Comparison of ENCODE assay signal across 1 cellular context in genomic region chr11:76782526-76783293, GRCh38.
TF ChIP-seq lines count a peak whose summit lies in the region.

No MANE protein-coding gene starts in this region.

TF ChIP-seq in HepG2, 621 proteins besides CTCF, POLR2A, EP300 and RAD21 (continued from another document and continues in another):
- TF ChIP-seq ZNF142 (CRISPR knock-in tag; IDR thresholded peaks at IDR 0.05) = peak; percentile 12; the same call in 1 of the 2 replicates
- TF ChIP-seq RBFOX2 (IDR thresholded peaks at IDR 0.05; ENCODE audit: low read depth, low read length) = no peak
- peak; percentile 22; the same call in 1 of the 2 replicates for TF ChIP-seq E2F5 (CRISPR knock-in tag; conservative IDR thresholded peaks at IDR 0.05)
- TF ChIP-seq DMTF1 (CRISPR knock-in tag; IDR thresholded peaks at IDR 0.05) = no peak
- 0 out of 2 replicates have a peak, but pooled peaks have one; percentile 15 for TF ChIP-seq MIXL1 (CRISPR knock-in tag; IDR thresholded peaks at IDR 0.05)
- no peak for TF ChIP-seq AKNA (CRISPR knock-in tag; IDR thresholded peaks at IDR 0.05; ENCODE audit: borderline replicate concordance)
- 0 out of 2 replicates have a peak, but pooled peaks have one; percentile 11 for TF ChIP-seq ZNF713 (CRISPR knock-in tag; IDR thresholded peaks at IDR 0.05)
- TF ChIP-seq TOE1 (CRISPR knock-in tag; IDR thresholded peaks at IDR 0.05) = no peak
- 0 out of 2 replicates have a peak, but pooled peaks have one; percentile 31 for TF ChIP-seq ZBTB14 (CRISPR knock-in tag; IDR thresholded peaks at IDR 0.05)
- TF ChIP-seq ZNF296 (CRISPR knock-in tag; conservative IDR thresholded peaks at IDR 0.05) = no peak
- TF ChIP-seq ZBTB42 (CRISPR knock-in tag; IDR thresholded peaks at IDR 0.05) = peak; percentile 83; the same call in 1 of the 2 replicates
- no peak for TF ChIP-seq MAF1 (CRISPR knock-in tag; IDR thresholded peaks at IDR 0.05; ENCODE audit: borderline replicate concordance)
- peak; percentile 79; the same call in 1 of the 2 replicates for TF ChIP-seq ZNF790 (CRISPR knock-in tag; IDR thresholded peaks at IDR 0.05; ENCODE audit: borderline replicate concordance)
- TF ChIP-seq HNF4A (CRISPR knock-in tag; IDR thresholded peaks at IDR 0.05) = 0 out of 2 replicates have a peak, but pooled peaks have one; percentile 26
- TF ChIP-seq ZFP37 (CRISPR knock-in tag; IDR thresholded peaks at IDR 0.05; ENCODE audit: borderline replicate concordance) = peak; percentile 45; the same call in 1 of the 2 replicates
- TF ChIP-seq ATF7 (IDR thresholded peaks at IDR 0.05) = no peak
- TF ChIP-seq ATF7 (CRISPR knock-in tag; IDR thresholded peaks at IDR 0.05) = no peak; the same call in 1 of the 2 replicates
- TF ChIP-seq JUN (CRISPR knock-in tag; IDR thresholded peaks at IDR 0.05) = no peak
- TF ChIP-seq ZNF687 (CRISPR knock-in tag; IDR thresholded peaks at IDR 0.05) = peak; percentile 77
- no peak; the same call in 1 of the 2 replicates for TF ChIP-seq KMT2B (CRISPR knock-in tag; IDR thresholded peaks at IDR 0.05)
- no peak for TF ChIP-seq MAFF (IDR thresholded peaks at IDR 0.05; ENCODE audit: low read depth, low read length)
- TF ChIP-seq SMAD1 (CRISPR knock-in tag; IDR thresholded peaks at IDR 0.05; ENCODE audit: borderline replicate concordance, low read depth) = no peak
- no peak for TF ChIP-seq SP1 (IDR thresholded peaks at IDR 0.05)
- TF ChIP-seq SP1 (CRISPR knock-in tag; IDR thresholded peaks at IDR 0.05) = peak; percentile 65
- no peak for TF ChIP-seq XBP1 (CRISPR knock-in tag; IDR thresholded peaks at IDR 0.05)
- no peak for TF ChIP-seq BRF2 (CRISPR knock-in tag; IDR thresholded peaks at IDR 0.05)
- TF ChIP-seq MTF2 (CRISPR knock-in tag; IDR thresholded peaks at IDR 0.05; ENCODE audit: borderline replicate concordance) = 0 out of 2 replicates have a peak, but pooled peaks have one; percentile 32
- TF ChIP-seq KLF13 (CRISPR knock-in tag; IDR thresholded peaks at IDR 0.05) = no peak
- no peak for TF ChIP-seq RFX5 (IDR thresholded peaks at IDR 0.05; ENCODE audit: low read depth, low read length)
- no peak for TF ChIP-seq ZNF761 (CRISPR knock-in tag; conservative IDR thresholded peaks at IDR 0.05)
- no peak for TF ChIP-seq AHR (CRISPR knock-in tag; IDR thresholded peaks at IDR 0.05)
- no peak for TF ChIP-seq BCL6 (CRISPR knock-in tag; IDR thresholded peaks at IDR 0.05)
- TF ChIP-seq FOXA3 (CRISPR knock-in tag; IDR thresholded peaks at IDR 0.05) = peak; percentile 27
- TF ChIP-seq MED1 (CRISPR knock-in tag; IDR thresholded peaks at IDR 0.05) = peak; percentile 31
- no peak for TF ChIP-seq ZNF883 (CRISPR knock-in tag; IDR thresholded peaks at IDR 0.05; ENCODE audit: not compliant biosample characterization)
- no peak for TF ChIP-seq ZNF543 (CRISPR knock-in tag; IDR thresholded peaks at IDR 0.05)
- peak; percentile 43; the same call in 2 of the 3 replicates for TF ChIP-seq MXI1 (IDR thresholded peaks at IDR 0.05; ENCODE audit: borderline replicate concordance, low read depth, low read length)
- TF ChIP-seq ARNT (IDR thresholded peaks at IDR 0.05) = no peak
- TF ChIP-seq ZNF235 (CRISPR knock-in tag; IDR thresholded peaks at IDR 0.05; ENCODE audit: borderline replicate concordance) = no peak
- TF ChIP-seq NFIB (CRISPR knock-in tag; IDR thresholded peaks at IDR 0.05; ENCODE audit: borderline replicate concordance) = no peak
- TF ChIP-seq ZNF605 (CRISPR knock-in tag; IDR thresholded peaks at IDR 0.05) = no peak; the same call in 1 of the 2 replicates
- TF ChIP-seq MTA1 (CRISPR knock-in tag; IDR thresholded peaks at IDR 0.05; ENCODE audit: borderline replicate concordance) = no peak
- no peak; the same call in 1 of the 2 replicates for TF ChIP-seq ZNF460 (CRISPR knock-in tag; IDR thresholded peaks at IDR 0.05; ENCODE audit: borderline replicate concordance)
- no peak; the same call in 1 of the 2 replicates for TF ChIP-seq KDM4B (CRISPR knock-in tag; IDR thresholded peaks at IDR 0.05)
